Comparison of ENCODE assay signal across 16 cellular contexts in the genomic region with DNA sequence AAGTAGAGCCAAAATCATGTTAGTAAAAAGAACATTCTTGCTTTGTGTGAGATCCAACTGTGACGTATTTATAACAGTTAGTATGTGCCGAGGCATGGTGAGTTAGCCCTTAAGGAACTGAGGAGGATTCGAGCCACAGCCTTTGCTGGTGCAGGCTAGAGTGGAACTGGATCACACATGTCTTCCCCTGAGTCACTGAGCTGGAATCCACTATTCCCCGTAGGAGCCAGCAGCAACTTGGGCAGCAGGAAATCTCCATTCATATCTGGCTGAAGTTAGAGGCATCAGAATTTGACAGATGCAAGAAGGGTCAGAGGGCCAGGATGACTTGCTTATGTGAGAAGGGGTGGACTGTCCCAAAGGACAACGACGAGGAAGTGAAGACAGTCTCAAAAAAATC.
DNase-seq lines count a peak whose midpoint lies in the region; ATAC-seq, FAIRE-seq and TF ChIP-seq lines count a peak whose summit lies in the region.
"Had no signal": no experiment of that assay in that cellular context is flagged by ENCODE, and none has a peak within 500 bp of the region (broad histone marks: within the 10 kb centered on the region; RNA-seq: fewer than 3 reads in every experiment).

No MANE protein-coding gene starts in this region.

- no peaks in the 10 kb centered on the region for H3K36me3 Mint-ChIP-seq in CD8-positive, alpha-beta memory T cell
- H3K36me3 Mint-ChIP-seq: CD4-positive, CD25-positive, alpha-beta regulatory T cell; type B pancreatic cell had no signal

- POLR2A ChIA-PET in CD8-positive, alpha-beta memory T cell (lab: Charles Lee): no interaction called here

- TF ChIP-seq CTCF in AG09309 (IDR thresholded peaks at IDR 0.05; ENCODE audit: control insufficient read depth, insufficient read depth, low read depth, low read length, missing control alignments) (no peak), left lung (IDR thresholded peaks at IDR 0.05) (no peak)

- peaks cover 0 to 6% of the 10 kb centered on the region in 2 donors for H3K27me3 Mint-ChIP-seq in CD8-positive, alpha-beta memory T cell
- H3K27me3 Mint-ChIP-seq: CD4-positive, CD25-positive, alpha-beta regulatory T cell; type B pancreatic cell had no signal

- intact Hi-C loops in left lung (cut with DNase I): no loop called here

- ATAC-seq in left lung: peak; percentile 60
- no peak for ATAC-seq in HG03159 (IDR thresholded peaks at IDR 0.05; ENCODE audit: unreplicated experiment)

- H3K4me1 Mint-ChIP-seq in CD8-positive, alpha-beta memory T cell: no peaks in the 10 kb centered on the region
- H3K4me1 Mint-ChIP-seq: CD4-positive, CD25-positive, alpha-beta regulatory T cell had no signal

- H3K9me3 ChIP-seq in left lung: no peaks in the 10 kb centered on the region
- no peaks in the 10 kb centered on the region for H3K9me3 ChIP-seq in CD8-positive, alpha-beta memory T cell (ENCODE audit: low read length)

- no peaks in the 10 kb centered on the region for H3K4me1 ChIP-seq in left lung
- no peaks in the 10 kb centered on the region for H3K4me1 ChIP-seq in CD8-positive, alpha-beta memory T cell (ENCODE audit: insufficient read depth, low read length)

- no peak for FAIRE-seq in RCC 7860 (lab: Jason Lieb, UNC)
- FAIRE-seq: GM19239 had no signal

- H3K4me3 ChIP-seq in AG09309 (ENCODE audit: control insufficient read depth, low read depth, low read length): no peak overlapping the region
- H3K4me3 ChIP-seq in left lung: no peak overlapping the region
- H3K4me3 ChIP-seq in CD8-positive, alpha-beta memory T cell (ENCODE audit: low read length): no peak overlapping the region
- H3K4me3 ChIP-seq: cardiac muscle cell had no signal

- no peak overlapping the region for H3K4me3 Mint-ChIP-seq in CD8-positive, alpha-beta memory T cell
- H3K4me3 Mint-ChIP-seq: CD4-positive, CD25-positive, alpha-beta regulatory T cell; type B pancreatic cell had no signal

- peak; percentile 74 for DNase-seq in AG09309 (ENCODE audit: low read depth)
- DNase-seq in RCC 7860 (ENCODE audit: low spot score): peak; percentile 45
- peak; percentile 43 for DNase-seq in epidermal melanocyte (ENCODE audit: insufficient read length, low spot score)
- no peak for DNase-seq in left lung
- DNase-seq in CD8-positive, alpha-beta memory T cell: no peak
- DNase-seq in activated naive CD4-positive, alpha-beta T cell (lab: John Stamatoyannopoulos, UW): no peak
- DNase-seq in NCI-H2107 treated with DMSO at 0.1 percent for 48 hours (lab: John Stamatoyannopoulos, UW; ENCODE audit: unreplicated experiment): no peak
- DNase-seq: activated CD8-positive, alpha-beta memory T cell treated with anti-CD3 and anti-CD28 coated beads, Interleukin-2, amount 50 U/mL, for 48 hours; CD4-positive, CD25-positive, alpha-beta regulatory T cell; GOT3; KG1; retina had no signal

- H3K36me3 ChIP-seq in left lung: no peaks in the 10 kb centered on the region
- H3K36me3 ChIP-seq in CD8-positive, alpha-beta memory T cell (ENCODE audit: insufficient read depth, low read length): no peaks in the 10 kb centered on the region
- H3K36me3 ChIP-seq: cardiac muscle cell had no signal

- H3K27ac ChIP-seq in left lung: no peak overlapping the region
- no peak overlapping the region for H3K27ac ChIP-seq in CD8-positive, alpha-beta memory T cell (ENCODE audit: low read depth, low read length)
- H3K27ac ChIP-seq: cardiac muscle cell had no signal

- peaks cover 0 to 3% (median 0%) of the 10 kb centered on the region in 5 donors for H3K9me3 Mint-ChIP-seq in CD8-positive, alpha-beta memory T cell

- no peaks in the 10 kb centered on the region for H3K27me3 ChIP-seq in left lung
- no peaks in the 10 kb centered on the region for H3K27me3 ChIP-seq in CD8-positive, alpha-beta memory T cell (ENCODE audit: insufficient read depth, low read length, poor library complexity, severe bottlenecking)
- H3K27me3 ChIP-seq: cardiac muscle cell had no signal

- CTCF ChIA-PET in CD8-positive, alpha-beta memory T cell (lab: Charles Lee): no interaction called here

- H3K27ac Mint-ChIP-seq in CD8-positive, alpha-beta memory T cell: no peak overlapping the region
- H3K27ac Mint-ChIP-seq: CD4-positive, CD25-positive, alpha-beta regulatory T cell; type B pancreatic cell had no signal

Comparison
In these comparisons a context has a peak if more than half of its experiments do, and no peak if none do; other contexts are left out.
1. DNase-seq: peak in AG09309 (single experiment), RCC 7860 (single experiment) and epidermal melanocyte (single experiment); none in left lung (0 of 2), CD8-positive, alpha-beta memory T cell (0 of 5), activated naive CD4-positive, alpha-beta T cell (0 of 4) and NCI-H2107 treated with DMSO at 0.1 percent for 48 hours (single experiment).